26 cellular contexts compared by ENCODE assay signal in genomic region chr4:115609631-115610030, GRCh38.
"Had no signal": no experiment of that assay in that cellular context is flagged by ENCODE, and none has a peak within 500 bp of the region (broad histone marks: within the 10 kb centered on the region; RNA-seq: fewer than 3 reads in every experiment).

No MANE protein-coding gene starts in this region.

- ATAC-seq: natural killer cell; psoas muscle; right cardiac atrium; right lobe of liver; stimulated activated effector memory CD8-positive, alpha-beta T cell treated with anti-CD3 and anti-CD28 coated beads, Interleukin-12 subunit alpha, Interleukin-12 subunit beta, amount 100 ng/mL, for 72 hours; stimulated activated naive B cell treated with anti-CD40 and anti-IgM and Interleukin-4, amounts not matched to agents 10 μg/mL and 1 μg/mL and 100 μg/mL, for 72 hours; stimulated activated naive CD8-positive, alpha-beta T cell treated with anti-CD3 and anti-CD28 coated beads, Interleukin-15, amount 100 ng/mL, for 72 hours; stimulated activated naive CD8-positive, alpha-beta T cell treated with anti-CD3 and anti-CD28 coated beads, Interleukin-15, Interleukin-2, amounts not matched to agents 100 U/mL and 50 U/mL, for 24 hours; upper lobe of right lung had no signal

- H3K4me1 ChIP-seq: neural progenitor cell, parathyroid adenoma, psoas muscle, right lobe of liver, sigmoid colon, suprapubic skin, testis, tibial artery, transverse colon, upper lobe of right lung, uterus had no signal

- DNase-seq: natural killer cell; occipital lobe; ovary; posterior cingulate gyrus; psoas muscle; right cardiac atrium; right lobe of liver; sigmoid colon; small intestine; stimulated activated CD4-positive, alpha-beta T cell treated with anti-CD3 and anti-CD28 coated beads, Interleukin-15, amount 100 ng/mL, for 24 hours; stimulated activated CD4-positive, alpha-beta T cell treated with anti-CD3 and anti-CD28 coated beads, Interleukin-2, amount 100 ng/mL, for 24 hours; stimulated activated CD4-positive, alpha-beta T cell treated with anti-CD3 and anti-CD28 coated beads, Interleukin-2, amount 100 ng/mL, for 48 hours; stimulated activated CD4-positive, alpha-beta T cell treated with anti-CD3 and anti-CD28 coated beads, Interleukin-4, amount 100 ng/mL, for 24 hours; stimulated activated naive B cell treated with anti-CD40 and anti-IgM and Interleukin-4, amounts not matched to agents 10 μg/mL and 1 μg/mL and 100 μg/mL, for 72 hours; stimulated activated naive CD8-positive, alpha-beta T cell treated with anti-CD3 and anti-CD28 coated beads, Interleukin-15, amount 100 ng/mL, for 72 hours; stimulated activated naive CD8-positive, alpha-beta T cell treated with anti-CD3 and anti-CD28 coated beads, Interleukin-15, Interleukin-2, amounts not matched to agents 100 U/mL and 50 U/mL, for 24 hours; substantia nigra; testis; tibial artery; transverse colon; upper lobe of right lung; uterus had no signal

- H3K79me2 ChIP-seq: parathyroid adenoma had no signal

- H3K4me2 ChIP-seq: neural progenitor cell had no signal

- H3K27me3 ChIP-seq: neural progenitor cell, ovary, right lobe of liver, sigmoid colon, suprapubic skin, testis, tibial artery, transverse colon, upper lobe of right lung, uterus had no signal

- H3K4me3 ChIP-seq: neural progenitor cell, ovary, psoas muscle, right lobe of liver, sigmoid colon, suprapubic skin, testis, tibial artery, transverse colon, upper lobe of right lung, uterus had no signal

- H3K9me3 ChIP-seq: ovary, psoas muscle, right lobe of liver, sigmoid colon, suprapubic skin, testis, tibial artery, transverse colon, upper lobe of right lung, uterus had no signal

- H2AFZ ChIP-seq: neural progenitor cell, parathyroid adenoma had no signal

- H3K27ac ChIP-seq: neural progenitor cell, ovary, parathyroid adenoma, psoas muscle, right lobe of liver, sigmoid colon, suprapubic skin, testis, tibial artery, transverse colon, upper lobe of right lung, uterus had no signal

- H3K9ac ChIP-seq: neural progenitor cell, parathyroid adenoma had no signal

- H3K36me3 ChIP-seq: neural progenitor cell, ovary, right lobe of liver, sigmoid colon, suprapubic skin, tibial artery, transverse colon, upper lobe of right lung, uterus had no signal
